In genomic region chr5:33423018-33423630, GRCh38 we compare ENCODE assay signal across 8 cellular contexts. TPM values are rescaled to one million over a fixed set of nuclear protein-coding genes. Genes with fewer than 3 reads are reported as not detected.
A peak's percentile ranks its signal among the peaks of the same experiment; 100 is the strongest.
DNase-seq lines count a peak whose midpoint lies in the region; TF ChIP-seq lines count a peak whose summit lies in the region.

No MANE protein-coding gene starts in this region.

- no peaks in the 10 kb centered on the region for H3K9me3 ChIP-seq in thyroid gland

- H3K27me3 ChIP-seq in dorsolateral prefrontal cortex (peaks cover 0 to 7% (median 0%) of the 10 kb centered on the region in 45 donors), thyroid gland (no peaks in the 10 kb centered on the region)

- H3K4me3 ChIP-seq in dorsolateral prefrontal cortex (no peak overlapping the region), thyroid gland (replicated peaks in 1 of 3) (no peak overlapping the region)

- TF ChIP-seq CTCF in dorsolateral prefrontal cortex (IDR thresholded peaks at IDR 0.05 in 54 of 56, conservative IDR thresholded peaks at IDR 0.05 in 2 of 56; ENCODE audit: low read depth in 1 of 56, partially characterized antibody in 56 of 56) (peak in 52 of 56 donors; percentile 16 to 73 (median 48)), thyroid gland (IDR thresholded peaks at IDR 0.05) (peak in 3 of 6 experiments; percentile 38)

- 7 to 16% methylated on average over 3 of the region's 3 CpGs for WGBS in thyroid gland, 2 donors

- no peak overlapping the region for H3K27ac ChIP-seq in dorsolateral prefrontal cortex
- H3K27ac ChIP-seq in thyroid gland, result no peak overlapping the region

- no peak for TF ChIP-seq POLR2A in thyroid gland (IDR thresholded peaks at IDR 0.05)

- DNase-seq in H4 (ENCODE audit: low spot score) (peak; percentile 16), NCI-H446 treated with DMSO at 0.1 percent for 48 hours (lab: John Stamatoyannopoulos, UW) (peak; percentile 38), dorsolateral prefrontal cortex (no peak), renal cortical epithelial cell (ENCODE audit: low read depth) (peak; percentile 33), HPDE6-E6E7 (ENCODE audit: extremely low spot score) (no peak), thyroid gland (no peak), NCI-H2107 treated with DMSO at 0.1 percent for 48 hours (lab: John Stamatoyannopoulos, UW; ENCODE audit: unreplicated experiment) (no peak)
- no peak for DNase-seq in stimulated activated naive CD4-positive, alpha-beta T cell (lab: John Stamatoyannopoulos, UW)

- no peaks in the 10 kb centered on the region for H3K36me3 ChIP-seq in thyroid gland

- H3K4me1 ChIP-seq in thyroid gland, result no peaks in the 10 kb centered on the region

- intact Hi-C loops in dorsolateral prefrontal cortex (cut with DNase I), result loop anchor here in 1 of 2 donors (5.0 kb wide), 1 partner anchor 711 kb away; the partner anchor contains the start of gene NPR3
- intact Hi-C loops in thyroid gland (cut with DNase I), result no loop called here

RNA-seq across cellular contexts. Expression of gene TARS1, which starts 17.6 kb away (rescaled TPM):
- total RNA-seq in H4 (2014; rRNA removed; shearing (Covaris generic)), result 307 and 380 TPM in 2 replicates
- total RNA-seq in dorsolateral prefrontal cortex, result 10 to 100 TPM; 34.6 to 97.2 (median 51.4) TPM
- total RNA-seq in renal cortical epithelial cell, result 257 and 530 TPM in 2 replicates
- 10 to 100 TPM; 78.3 to 96.6 (median 81.1) TPM for total RNA-seq in thyroid gland

Comparison
In these comparisons a context has a peak if more than half of its experiments do, and no peak if none do; other contexts are left out.
1. DNase-seq: peak in H4 (single experiment), NCI-H446 treated with DMSO at 0.1 percent for 48 hours (single experiment) and renal cortical epithelial cell (single experiment); none in dorsolateral prefrontal cortex (0 of 10), stimulated activated naive CD4-positive, alpha-beta T cell (0 of 6), HPDE6-E6E7 (single experiment), thyroid gland (0 of 2) and NCI-H2107 treated with DMSO at 0.1 percent for 48 hours (single experiment).